Comparison of ENCODE assay signal across 20 cellular contexts in genomic region chr6:157116420-157116819, GRCh38.
"Had no signal": no experiment of that assay in that cellular context is flagged by ENCODE, and none has a peak within 500 bp of the region (broad histone marks: within the 10 kb centered on the region; RNA-seq: fewer than 3 reads in every experiment).

No MANE protein-coding gene starts in this region.

- H3K27ac ChIP-seq: brain microvascular endothelial cell, esophagus muscularis mucosa, left lung, prostate gland, spleen, upper lobe of left lung, VCaP had no signal

- H3K4me1 ChIP-seq: left lung, prostate gland had no signal

- ATAC-seq: activated CD8-positive, alpha-beta T cell treated with anti-CD3 and anti-CD28 coated beads, Interleukin-2, amount 10 ng/mL, durations not matched to agents 7 days and 5 days; effector memory CD8-positive, alpha-beta T cell; left lung; naive thymus-derived CD8-positive, alpha-beta T cell; stimulated activated naive CD8-positive, alpha-beta T cell treated with anti-CD3 and anti-CD28 coated beads, Interleukin-15, Interleukin-2, amounts not matched to agents 100 U/mL and 50 U/mL, for 24 hours had no signal

- H3K9me3 ChIP-seq: esophagus muscularis mucosa, left lung, prostate gland, spleen, upper lobe of left lung had no signal

- H3K27me3 ChIP-seq: brain microvascular endothelial cell, esophagus muscularis mucosa, left lung, spleen, upper lobe of left lung had no signal

- DNase-seq: activated CD4-positive, alpha-beta T cell treated with anti-CD3 and anti-CD28 coated beads for 1 hour; activated CD4-positive, alpha-beta T cell treated with anti-CD3 and anti-CD28 coated beads, Interleukin-2, amount 50 U/mL, for 1 hour; activated CD8-positive, alpha-beta T cell treated with anti-CD3 and anti-CD28 coated beads, Interleukin-2, amount 10 ng/mL, durations not matched to agents 7 days and 5 days; activated gamma-delta T cell treated with Interleukin-2 at 50 U/mL for 16 hours; aorta; brain microvascular endothelial cell; effector memory CD8-positive, alpha-beta T cell; hippocampal formation; kidney glomerular epithelial cell; left lung; naive thymus-derived CD8-positive, alpha-beta T cell; spleen; stimulated activated CD4-positive, alpha-beta T cell treated with anti-CD3 and anti-CD28 coated beads, Interleukin-4, amount 100 ng/mL, for 1 hour; stimulated activated naive CD8-positive, alpha-beta T cell treated with anti-CD3 and anti-CD28 coated beads, Interleukin-15, Interleukin-2, amounts not matched to agents 100 U/mL and 50 U/mL, for 24 hours; upper lobe of left lung had no signal

- H3K27me3 Mint-ChIP-seq: activated naive CD4-positive, alpha-beta T cell treated with anti-CD3 and anti-CD28 coated beads, Interleukin-2, amount 50 U/mL, for 24 hours; effector memory CD8-positive, alpha-beta T cell; naive thymus-derived CD8-positive, alpha-beta T cell had no signal

- H3K4me3 ChIP-seq: esophagus muscularis mucosa, left lung, lung, prostate gland, spleen, upper lobe of left lung had no signal

- H3K4me3 Mint-ChIP-seq: activated CD8-positive, alpha-beta T cell treated with anti-CD3 and anti-CD28 coated beads, Interleukin-2, amount 10 ng/mL, durations not matched to agents 7 days and 5 days; activated naive CD4-positive, alpha-beta T cell treated with anti-CD3 and anti-CD28 coated beads, Interleukin-2, amount 50 U/mL, for 24 hours; effector memory CD8-positive, alpha-beta T cell; naive thymus-derived CD8-positive, alpha-beta T cell had no signal

- H3K9me3 Mint-ChIP-seq: activated naive CD4-positive, alpha-beta T cell treated with anti-CD3 and anti-CD28 coated beads, Interleukin-2, amount 50 U/mL, for 24 hours; naive thymus-derived CD8-positive, alpha-beta T cell had no signal

- H3K27ac Mint-ChIP-seq: activated CD8-positive, alpha-beta T cell treated with anti-CD3 and anti-CD28 coated beads, Interleukin-2, amount 10 ng/mL, durations not matched to agents 7 days and 5 days; activated naive CD4-positive, alpha-beta T cell treated with anti-CD3 and anti-CD28 coated beads, Interleukin-2, amount 50 U/mL, for 24 hours; effector memory CD8-positive, alpha-beta T cell had no signal

- H3K36me3 ChIP-seq: brain microvascular endothelial cell, left lung, prostate gland had no signal
